Comparison of ENCODE assay signal across 25 cellular contexts in the genomic region with DNA sequence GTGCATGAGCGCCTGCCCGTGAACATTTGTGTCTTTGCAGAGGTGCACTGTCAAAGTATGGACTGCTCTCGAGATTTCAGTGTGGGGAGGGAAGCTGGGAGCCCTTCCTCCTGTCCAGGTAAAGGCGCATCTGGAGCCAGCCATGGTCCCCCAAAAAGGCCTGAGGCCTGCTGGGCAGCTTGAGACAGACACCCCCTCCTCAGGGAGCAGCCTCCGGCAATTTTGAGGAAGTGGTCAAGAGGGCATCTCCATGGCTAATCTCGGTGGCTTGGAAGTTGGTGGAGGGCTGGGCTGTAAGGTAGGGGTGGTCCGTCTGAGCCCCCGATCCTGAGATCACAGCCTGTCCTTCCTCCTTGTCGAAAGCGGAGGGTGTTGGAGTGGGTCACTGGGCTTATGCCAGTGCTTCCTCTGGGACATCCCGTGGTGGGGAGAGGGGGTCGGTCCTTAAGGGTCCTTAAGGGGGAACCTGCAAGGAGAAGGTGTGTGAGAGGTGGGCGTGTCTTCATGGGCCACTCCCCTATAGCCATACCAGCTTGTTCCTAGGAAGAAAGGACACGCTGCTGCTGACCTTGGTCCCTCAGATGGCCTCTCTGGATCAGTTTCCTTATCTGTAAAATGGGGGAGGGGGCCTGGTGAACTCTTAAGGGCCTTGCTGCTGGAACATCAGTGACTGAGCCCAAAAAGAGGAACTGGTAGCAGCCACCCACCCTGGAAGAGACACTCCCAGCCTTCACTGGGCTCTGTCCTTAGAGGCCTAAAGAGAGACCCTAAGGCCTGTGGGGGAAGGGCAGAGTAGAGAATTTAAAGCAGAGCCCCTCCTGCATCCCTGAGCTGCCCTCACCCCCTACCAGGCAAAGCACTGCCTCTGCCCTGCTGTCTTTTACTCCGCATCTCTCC. TPM values are rescaled to one million over a fixed set of nuclear protein-coding genes. Genes with fewer than 3 reads are reported as not detected.
DNase-seq lines count a peak whose midpoint lies in the region; ATAC-seq, FAIRE-seq and TF ChIP-seq lines count a peak whose summit lies in the region.
"Had no signal": no experiment of that assay in that cellular context is flagged by ENCODE, and none has a peak within 500 bp of the region (broad histone marks: within the 10 kb centered on the region; RNA-seq: fewer than 3 reads in every experiment).

No MANE protein-coding gene starts in this region.

- H3K4me1 ChIP-seq in right cardiac atrium (ENCODE audit: control insufficient read depth, insufficient read depth, low read length) (peaks cover 4% of the 10 kb centered on the region), K562 (replicated peaks in 1 of 2; ENCODE audit: control insufficient read depth in 2 of 2, insufficient read depth in 2 of 2, low read length in 2 of 2) (peaks cover 0 to 17% of the 10 kb centered on the region in 2 experiments; a peak in 3 of 5 replicates), vagina (peaks cover 19% of the 10 kb centered on the region), Karpas-422 (ENCODE audit: low read length) (no peaks in the 10 kb centered on the region)

- H3K27ac ChIP-seq in right cardiac atrium (ENCODE audit: low read length) (no peak overlapping the region), K562 (ENCODE audit: extremely low read depth, low read depth, low read length) (no peak overlapping the region), vagina (peak overlapping the region; percentile 66), Karpas-422 (ENCODE audit: low read length) (no peak overlapping the region)
- H3K27ac ChIP-seq: epithelial cell of prostate, psoas muscle had no signal

- H3K9ac ChIP-seq in K562 (ENCODE audit: insufficient read depth in 1 of 2, low read depth in 2 of 2, low read length in 2 of 2) (no peak overlapping the region), Karpas-422 (ENCODE audit: low read length) (no peak overlapping the region)

- DNase-seq in Right ventricle myocardium superior, result peak; percentile 27
- no peak for DNase-seq in right cardiac atrium
- no peak for DNase-seq in K562 (ENCODE audit: extremely low read depth in 1 of 4, low spot score in 3 of 4)
- no peak for DNase-seq in nephron progenitor cell
- DNase-seq in vagina (ENCODE audit: extremely low spot score in 2 of 2), result no peak
- DNase-seq in NK-92 (lab: John Stamatoyannopoulos, UW; ENCODE audit: unreplicated experiment), result no peak
- DNase-seq in Karpas-422, result no peak
- DNase-seq: activated CD4-positive, alpha-beta T cell treated with anti-CD3 and anti-CD28 coated beads, Interleukin-2, amount 50 U/mL, for 48 hours; activated T-cell treated with anti-CD3 and anti-CD28 coated beads for 4 hours; CD4-positive, alpha-beta T cell; dermis blood vessel endothelial cell; foreskin fibroblast; GDM1; H7; naive B cell; NCI-H1436 treated with DMSO at 0.1 percent for 48 hours; NCI-H774; stimulated activated CD4-positive, alpha-beta T cell treated with anti-CD3 and anti-CD28 coated beads, Interleukin-12 subunit alpha, Interleukin-12 subunit beta, amount 100 ng/mL, for 4 hours had no signal

- intact Hi-C loops in Right ventricle myocardium superior (cut with DNase I) (no loop called here), right cardiac atrium (cut with DNase I) (no loop called here), K562 (cut with micrococcal nuclease) (loop anchor here (10.0 kb wide), 1 partner anchor 168 kb away; no protein-coding TSS in a partner anchor), vagina (cut with DNase I) (no loop called here)

- CTCF ChIA-PET in K562 (lab: Yijun Ruan, JAX; ENCODE audit: low intra/inter-chr PET ratio), result no interaction called here

- H3K36me3 Mint-ChIP-seq in nephron progenitor cell (ENCODE audit: low read depth), result no peaks in the 10 kb centered on the region
- H3K36me3 Mint-ChIP-seq: activated naive CD4-positive, alpha-beta T cell treated with anti-CD3 and anti-CD28 coated beads, Interleukin-2, amount 50 U/mL, for 24 hours had no signal

- H3K27me3 ChIP-seq in right cardiac atrium (ENCODE audit: control insufficient read depth, insufficient read depth) (no peaks in the 10 kb centered on the region), K562 (ENCODE audit: control insufficient read depth in 2 of 2, insufficient read depth in 2 of 2, low read length in 2 of 2) (peaks cover 5 to 56% of the 10 kb centered on the region in 2 experiments; a peak in 4 of 5 replicates), vagina (no peaks in the 10 kb centered on the region), Karpas-422 (ENCODE audit: low read length) (no peaks in the 10 kb centered on the region)

- H3K27ac Mint-ChIP-seq in nephron progenitor cell, result peak overlapping the region; percentile 1
- H3K27ac Mint-ChIP-seq: activated naive CD4-positive, alpha-beta T cell treated with anti-CD3 and anti-CD28 coated beads, Interleukin-2, amount 50 U/mL, for 24 hours; CD4-positive, alpha-beta T cell; naive B cell had no signal

- H4K20me1 ChIP-seq in K562 (replicated peaks; ENCODE audit: control insufficient read depth, insufficient read depth, low read length), result peaks cover 12% of the 10 kb centered on the region; the same call in 1 of the 2 replicates
- no peaks in the 10 kb centered on the region; the same call in 1 of the 2 replicates for H4K20me1 ChIP-seq in Karpas-422 (ENCODE audit: insufficient read depth, low read depth, low read length)

- no peak for TF ChIP-seq EP300 in K562 (IDR thresholded peaks at IDR 0.05; ENCODE audit: low read length)

- H2AFZ ChIP-seq in K562 (ENCODE audit: low read depth, low read length) (no peak overlapping the region), Karpas-422 (ENCODE audit: low read length) (no peak overlapping the region)

- TF ChIP-seq RAD21 in K562 (CRISPR knock-in tag; conservative IDR thresholded peaks at IDR 0.05 in 1 of 2, IDR thresholded peaks at IDR 0.05 in 1 of 2), result no peak

- peaks cover 61% of the 10 kb centered on the region for H3K27me3 Mint-ChIP-seq in nephron progenitor cell (ENCODE audit: low read depth, poor library complexity)

- in situ Hi-C loops in K562 (cut with MboI), result no loop called here

- H3K9me2 ChIP-seq in Karpas-422 (replicated peaks; ENCODE audit: insufficient read depth, low read length), result no peaks in the 10 kb centered on the region

- H3K9me3 ChIP-seq in right cardiac atrium (ENCODE audit: control insufficient read depth, low read length) (no peaks in the 10 kb centered on the region), K562 (replicated peaks; ENCODE audit: control insufficient read depth, insufficient read depth, low read depth, low read length) (no peaks in the 10 kb centered on the region), vagina (no peaks in the 10 kb centered on the region), Karpas-422 (ENCODE audit: low read length) (no peaks in the 10 kb centered on the region)
- H3K9me3 ChIP-seq: psoas muscle had no signal

- WGBS in right cardiac atrium, result 47% methylated on average over 15 of the region's 15 CpGs
- 6% methylated on average over 14 of the region's 15 CpGs for WGBS in K562 (ENCODE audit: insufficient coverage, low coverage, missing lambda C conversion rate)

- H3K4me1 Mint-ChIP-seq in nephron progenitor cell, result peaks cover 32% of the 10 kb centered on the region

- no peaks in the 10 kb centered on the region for H3K36me3 ChIP-seq in K562 (ENCODE audit: control insufficient read depth, insufficient read depth, low read length)
- no peaks in the 10 kb centered on the region for H3K36me3 ChIP-seq in vagina
- H3K36me3 ChIP-seq in Karpas-422 (ENCODE audit: insufficient read depth, low read length), result no peaks in the 10 kb centered on the region

- POLR2A ChIA-PET in K562 (lab: Yijun Ruan, JAX), result interaction anchor here (0.6 kb wide), 1 partner anchor 18 kb away, joined by 4 read pairs; no protein-coding TSS in a partner anchor

- no peak for ATAC-seq in Right ventricle myocardium superior (ENCODE audit: poor library complexity)
- no peak for ATAC-seq in right cardiac atrium
- no peak for ATAC-seq in K562
- ATAC-seq in HG03342 (IDR thresholded peaks at IDR 0.05; ENCODE audit: unreplicated experiment), result no peak
- ATAC-seq: HepG2, psoas muscle had no signal

- no peak for FAIRE-seq in K562 (lab: Jason Lieb, UNC)
- FAIRE-seq: HepG2, TTC549 had no signal

- peak overlapping the region; percentile 60 for H3K4me3 Mint-ChIP-seq in nephron progenitor cell
- H3K4me3 Mint-ChIP-seq: activated naive CD4-positive, alpha-beta T cell treated with anti-CD3 and anti-CD28 coated beads, Interleukin-2, amount 50 U/mL, for 24 hours; CD4-positive, alpha-beta T cell had no signal

- H3K4me2 ChIP-seq in K562 (ENCODE audit: insufficient read depth, low read length), result no peak overlapping the region
- H3K4me2 ChIP-seq in Karpas-422 (ENCODE audit: low read depth, low read length, poor library complexity, severe bottlenecking), result no peak overlapping the region

- no peaks in the 10 kb centered on the region for H3K9me1 ChIP-seq in K562 (ENCODE audit: control insufficient read depth, insufficient read depth, low read length)

- TF ChIP-seq POLR2A in K562 (conservative IDR thresholded peaks at IDR 0.05) (no peak), vagina (IDR thresholded peaks at IDR 0.05) (no peak)

- H3K4me3 ChIP-seq in right cardiac atrium (ENCODE audit: low read length) (no peak overlapping the region), K562 (no peak overlapping the region), vagina (peak overlapping the region in 1 of 2 donors; percentile 47), Karpas-422 (ENCODE audit: low read length) (no peak overlapping the region)
- H3K4me3 ChIP-seq: psoas muscle had no signal

- TF ChIP-seq CTCF in K562 (IDR thresholded peaks at IDR 0.05 in 2 of 3, conservative IDR thresholded peaks at IDR 0.05 in 1 of 3; ENCODE audit: insufficient read depth in 2 of 3, low read depth in 1 of 3, low read length in 3 of 3) (no peak), nephron progenitor cell (IDR thresholded peaks at IDR 0.05) (no peak), vagina (IDR thresholded peaks at IDR 0.05) (no peak)

- no TSS peak for BruUV-seq in K562 (replicated peaks; lab: Mats Ljungman, UMichigan)

- H3K79me2 ChIP-seq in K562 (ENCODE audit: control insufficient read depth, insufficient read depth, low read length) (no peaks in the 10 kb centered on the region), Karpas-422 (ENCODE audit: low read length) (no peaks in the 10 kb centered on the region)

- no peaks in the 10 kb centered on the region for H3K9me3 Mint-ChIP-seq in nephron progenitor cell
- H3K9me3 Mint-ChIP-seq: activated naive CD4-positive, alpha-beta T cell treated with anti-CD3 and anti-CD28 coated beads, Interleukin-2, amount 50 U/mL, for 24 hours; CD4-positive, alpha-beta T cell had no signal

RNA-seq across cellular contexts. Expression of gene KCNC1, which starts 2.6 kb away (rescaled TPM):
- total RNA-seq in Right ventricle myocardium superior (not detected), right cardiac atrium (under 1 TPM in 2 of 4 donors, not detected in 2; 0.06 to 0.09 TPM), K562 (2014; rRNA removed) (not detected in 2 replicates), K562 (2014; rRNA removed; fragmentation: Illumina TruSeq; extraction: Trizol) (not detected in 2 replicates), K562 (2015; rRNA removed; fragmentation: Illumina TruSeq; extraction: Trizol) (not detected in 2 replicates), K562 (2021) (not detected in 2 replicates), vagina (0.49 TPM)
- polyA plus RNA-seq in right cardiac atrium (0.16 TPM), K562 (2011; rRNA removed) (not detected in 2 replicates), K562 (2014; fragmentation: Illumina TruSeq; extraction: Trizol) (not detected in 2 replicates), K562 (2014; fragmentation: Nextera tagmentation; extraction: Ambion mirVana) (under 1 TPM in 1 of 2 experiments, not detected in 1; 0.08 TPM), K562 (2014; rRNA removed) (0.05 TPM in 1 of 2 replicates, not detected in the other)
- total RNA-seq in K562 (2011; cell fraction: chromatin; rRNA removed; ENCODE audit: low replicate concordance), result 0.19 TPM in 1 of 2 replicates, not detected in the other
- not detected in 2 replicates for total RNA-seq in K562 (2011; cell fraction: nucleolus; rRNA removed)
- total RNA-seq in K562 (2011; cell fraction: nucleoplasm; rRNA removed), result not detected in 2 replicates
- not detected in 2 replicates for polyA plus RNA-seq in K562 (2011; cell fraction: cytosol; rRNA removed)
- polyA plus RNA-seq in K562 (2011; cell fraction: nucleus; rRNA removed), result not detected in 2 replicates
- polyA plus RNA-seq in K562 (2012), result 0.12 and 0.17 TPM in 2 replicates
- polyA minus RNA-seq in K562 (2011; rRNA and poly(A)+ RNA removed), result not detected in 2 replicates
- polyA minus RNA-seq in K562 (2011; cell fraction: cytosol; rRNA and poly(A)+ RNA removed), result not detected in 2 replicates
- not detected in 2 replicates for polyA minus RNA-seq in K562 (2011; cell fraction: nucleus; rRNA and poly(A)+ RNA removed)
- not detected in 2 replicates for total RNA-seq in Karpas-422 (2014; rRNA removed; shearing (Covaris generic); ENCODE audit: low replicate concordance)
- total RNA-seq: CD4-positive, alpha-beta T cell; dermis blood vessel endothelial cell; H7; kidney epithelial cell had no signal

RNA-seq across cellular contexts. Expression of gene MYOD1, which starts 17.8 kb away (rescaled TPM):
- not detected for total RNA-seq in Right ventricle myocardium superior
- total RNA-seq in right cardiac atrium, result not detected
- polyA plus RNA-seq in right cardiac atrium, result not detected
- total RNA-seq in K562 (2011; cell fraction: chromatin; rRNA removed; ENCODE audit: low replicate concordance), result not detected in 2 replicates
- not detected in 2 replicates for total RNA-seq in K562 (2011; cell fraction: nucleolus; rRNA removed)
- total RNA-seq in K562 (2011; cell fraction: nucleoplasm; rRNA removed), result not detected in 2 replicates
- total RNA-seq in K562 (2014; rRNA removed), result not detected in 2 replicates
- total RNA-seq in K562 (2014; rRNA removed; fragmentation: Illumina TruSeq; extraction: Trizol), result not detected in 2 replicates
- total RNA-seq in K562 (2015; rRNA removed; fragmentation: Illumina TruSeq; extraction: Trizol), result not detected in 2 replicates
- total RNA-seq in K562 (2021), result not detected in 2 replicates
- polyA plus RNA-seq in K562 (2011; rRNA removed), result not detected in 2 replicates
- polyA plus RNA-seq in K562 (2011; cell fraction: cytosol; rRNA removed), result not detected in 2 replicates
- polyA plus RNA-seq in K562 (2011; cell fraction: nucleus; rRNA removed), result not detected in 2 replicates
- not detected in 2 replicates for polyA plus RNA-seq in K562 (2012)
- polyA plus RNA-seq in K562 (2014; fragmentation: Illumina TruSeq; extraction: Trizol), result not detected in 2 replicates
- not detected for polyA plus RNA-seq in K562 (2014; fragmentation: Nextera tagmentation; extraction: Ambion mirVana)
- polyA plus RNA-seq in K562 (2014; rRNA removed), result not detected in 2 replicates
- polyA minus RNA-seq in K562 (2011; rRNA and poly(A)+ RNA removed), result not detected in 2 replicates
- not detected in 2 replicates for polyA minus RNA-seq in K562 (2011; cell fraction: cytosol; rRNA and poly(A)+ RNA removed)
- polyA minus RNA-seq in K562 (2011; cell fraction: nucleus; rRNA and poly(A)+ RNA removed), result not detected in 2 replicates
- not detected for total RNA-seq in vagina
- not detected in 2 replicates for total RNA-seq in Karpas-422 (2014; rRNA removed; shearing (Covaris generic); ENCODE audit: low replicate concordance)
- total RNA-seq: CD4-positive, alpha-beta T cell; dermis blood vessel endothelial cell; H7; HepG2; kidney epithelial cell had no signal
- polyA plus RNA-seq: HepG2 had no signal
